8 cellular contexts compared by ENCODE assay signal in genomic region chr7:2870471-2870941, GRCh38. TPM values are rescaled to one million over a fixed set of nuclear protein-coding genes. Genes with fewer than 3 reads are reported as not detected.
DNase-seq lines count a peak whose midpoint lies in the region; ATAC-seq, FAIRE-seq and TF ChIP-seq lines count a peak whose summit lies in the region.

No MANE protein-coding gene starts in this region.

- FAIRE-seq in small intestine (lab: Jason Lieb, UNC) = no peak

- peaks cover 0 to 2% of the 10 kb centered on the region in 2 donors for H3K27me3 ChIP-seq in small intestine (ENCODE audit: control insufficient read depth in 2 of 2, insufficient read depth in 2 of 2, low read length in 2 of 2)

- H3K9me3 Mint-ChIP-seq in activated T-helper 1 cell treated with anti-CD3 and anti-CD28 coated beads, Interleukin-12 subunit alpha, Interleukin-12 subunit beta, Interleukin-2, Interleukin-4 antibody, amounts not matched to agents 30 ng/mL and 10 ng/mL and 1 ng/mL, durations not matched to agents 14 hours and 24 hours and 36 hours = no peaks in the 10 kb centered on the region

- no peaks in the 10 kb centered on the region for H3K36me3 ChIP-seq in small intestine (ENCODE audit: control insufficient read depth in 2 of 2, insufficient read depth in 2 of 2, low read length in 2 of 2)

- H3K4me3 ChIP-seq in small intestine (ENCODE audit: low read depth in 1 of 2, low read length in 2 of 2) = no peak overlapping the region

- H3K36me3 Mint-ChIP-seq in activated T-helper 1 cell treated with anti-CD3 and anti-CD28 coated beads, Interleukin-12 subunit alpha, Interleukin-12 subunit beta, Interleukin-2, Interleukin-4 antibody, amounts not matched to agents 30 ng/mL and 10 ng/mL and 1 ng/mL, durations not matched to agents 14 hours and 24 hours and 36 hours (ENCODE audit: low read depth) = no peaks in the 10 kb centered on the region

- 13 to 19% (median 16%) methylated on average over 10 of the region's 10 CpGs for WGBS in small intestine, 3 donors

- peak overlapping the region; percentile 61 for H3K4me3 Mint-ChIP-seq in activated T-helper 1 cell treated with anti-CD3 and anti-CD28 coated beads, Interleukin-12 subunit alpha, Interleukin-12 subunit beta, Interleukin-2, Interleukin-4 antibody, amounts not matched to agents 30 ng/mL and 10 ng/mL and 1 ng/mL, durations not matched to agents 14 hours and 24 hours and 36 hours

- no peaks in the 10 kb centered on the region for H3K4me1 ChIP-seq in small intestine (ENCODE audit: control insufficient read depth in 2 of 2, insufficient read depth in 1 of 2, low read depth in 1 of 2, low read length in 1 of 2)

- H3K27me3 Mint-ChIP-seq in activated T-helper 1 cell treated with anti-CD3 and anti-CD28 coated beads, Interleukin-12 subunit alpha, Interleukin-12 subunit beta, Interleukin-2, Interleukin-4 antibody, amounts not matched to agents 30 ng/mL and 10 ng/mL and 1 ng/mL, durations not matched to agents 14 hours and 24 hours and 36 hours (ENCODE audit: insufficient read depth) = no peaks in the 10 kb centered on the region

- peak overlapping the region in 1 of 2 donors; percentile 5 for H3K27ac ChIP-seq in small intestine (ENCODE audit: low read depth in 1 of 2, low read length in 1 of 2)

- peak; percentile 26 for ATAC-seq in GM19468 (IDR thresholded peaks at IDR 0.05; ENCODE audit: extremely low read depth, unreplicated experiment)
- peak; percentile 78 for ATAC-seq in Right ventricle myocardium inferior
- no peak for ATAC-seq in HG02642 (IDR thresholded peaks at IDR 0.05; ENCODE audit: poor library complexity, unreplicated experiment)

- H3K4me1 Mint-ChIP-seq in activated T-helper 1 cell treated with anti-CD3 and anti-CD28 coated beads, Interleukin-12 subunit alpha, Interleukin-12 subunit beta, Interleukin-2, Interleukin-4 antibody, amounts not matched to agents 30 ng/mL and 10 ng/mL and 1 ng/mL, durations not matched to agents 14 hours and 24 hours and 36 hours (ENCODE audit: low read depth) = peaks cover 55% of the 10 kb centered on the region

- H3K27ac Mint-ChIP-seq in activated T-helper 1 cell treated with anti-CD3 and anti-CD28 coated beads, Interleukin-12 subunit alpha, Interleukin-12 subunit beta, Interleukin-2, Interleukin-4 antibody, amounts not matched to agents 30 ng/mL and 10 ng/mL and 1 ng/mL, durations not matched to agents 14 hours and 24 hours and 36 hours = peak overlapping the region; percentile 52

- intact Hi-C loops in activated T-helper 1 cell treated with anti-CD3 and anti-CD28 coated beads, Interleukin-12 subunit alpha, Interleukin-12 subunit beta, Interleukin-2, Interleukin-4 antibody, amounts not matched to agents 30 ng/mL and 10 ng/mL and 1 ng/mL, durations not matched to agents 14 hours and 24 hours and 36 hours (cut with micrococcal nuclease) = loop anchor here (5.0 kb wide), 1 partner anchor 107 kb away; no protein-coding TSS in a partner anchor
- intact Hi-C loops in Right ventricle myocardium inferior (cut with DNase I) = no loop called here

- TF ChIP-seq CTCF in AG09319 (IDR thresholded peaks at IDR 0.05; ENCODE audit: low read depth, low read length) = no peak

- no peaks in the 10 kb centered on the region for H3K9me3 ChIP-seq in small intestine (ENCODE audit: control insufficient read depth, low read depth)

- DNase-seq in AG09319 (ENCODE audit: extremely low read depth, low read depth) (peak; percentile 25), NOMO-1 treated with DMSO at 0.1 percent for 48 hours (lab: John Stamatoyannopoulos, UW; ENCODE audit: unreplicated experiment) (peak; percentile 41), Right ventricle myocardium inferior (ENCODE audit: missing footprints) (peak; percentile 85), small intestine (peak; percentile 44), DMS 273 (lab: John Stamatoyannopoulos, UW; ENCODE audit: unreplicated experiment) (no peak)
- DNase-seq in activated T-helper 1 cell treated with anti-CD3 and anti-CD28 coated beads, Interleukin-12 subunit alpha, Interleukin-12 subunit beta, Interleukin-2, Interleukin-4 antibody, amounts not matched to agents 30 ng/mL and 10 ng/mL and 1 ng/mL, durations not matched to agents 14 hours and 24 hours and 36 hours (ENCODE audit: low spot score) = peak; percentile 59

RNA-seq across cellular contexts. Expression of gene GNA12, which starts 26.4 kb away (rescaled TPM):
- total RNA-seq in activated T-helper 1 cell treated with anti-CD3 and anti-CD28 coated beads, Interleukin-12 subunit alpha, Interleukin-12 subunit beta, Interleukin-2, Interleukin-4 antibody, amounts not matched to agents 30 ng/mL and 10 ng/mL and 1 ng/mL, durations not matched to agents 14 hours and 24 hours and 36 hours = 36.3 and 36.4 TPM in 2 replicates
- 40.8 TPM for total RNA-seq in Right ventricle myocardium inferior
- polyA plus RNA-seq in small intestine = 10 to 100 TPM in 1 of 3 donors, 1 to 10 TPM in 2; 3.4 to 19.2 (median 9.7) TPM
